14 cellular contexts compared by ENCODE assay signal in the genomic region with DNA sequence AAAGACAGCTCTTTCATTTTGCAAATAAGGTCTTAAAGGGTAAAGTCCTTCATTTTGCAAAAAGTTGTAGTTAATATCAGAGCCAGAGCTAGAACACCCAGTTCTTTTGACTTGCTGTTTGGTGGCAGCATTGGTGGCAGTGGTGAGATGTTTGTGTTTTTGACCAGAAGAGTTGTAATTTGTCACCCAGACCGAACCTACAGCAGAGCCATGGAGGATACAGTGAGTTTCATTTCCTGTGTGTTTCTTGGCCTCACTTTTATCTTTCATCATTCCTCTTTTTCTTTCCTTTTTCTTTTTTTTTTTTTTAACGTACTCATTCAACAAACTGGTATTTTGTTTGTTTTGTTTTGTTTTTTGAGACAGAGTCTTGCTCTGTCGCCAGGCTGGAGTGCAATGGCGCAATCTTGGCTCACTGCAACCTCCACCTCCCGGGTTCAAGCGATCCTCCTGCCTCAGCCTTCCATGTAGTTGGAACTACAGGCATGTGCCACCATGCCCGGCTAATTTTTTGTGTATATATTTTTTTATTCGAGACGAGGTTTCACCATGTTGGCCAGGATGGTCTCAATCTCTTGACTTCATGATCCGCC.
DNase-seq lines count a peak whose midpoint lies in the region; ATAC-seq and TF ChIP-seq lines count a peak whose summit lies in the region.
"Had no signal": no experiment of that assay in that cellular context is flagged by ENCODE, and none has a peak within 500 bp of the region (broad histone marks: within the 10 kb centered on the region; RNA-seq: fewer than 3 reads in every experiment).

No MANE protein-coding gene starts in this region.

- H3K4me1 ChIP-seq in tibial nerve: peaks cover 0 to 97% (median 47%) of the 10 kb centered on the region in 4 donors

- H3K4me3 Mint-ChIP-seq in activated naive CD4-positive, alpha-beta T cell treated with anti-CD3 and anti-CD28 coated beads for 36 hours: no peak overlapping the region
- H3K4me3 Mint-ChIP-seq in T-helper 17 cell: no peak overlapping the region

- no peaks in the 10 kb centered on the region for H3K27me3 ChIP-seq in tibial nerve

- peaks cover 19 to 54% of the 10 kb centered on the region in 2 donors for H3K36me3 Mint-ChIP-seq in activated naive CD4-positive, alpha-beta T cell treated with anti-CD3 and anti-CD28 coated beads, Interleukin-2, amount 50 U/mL, for 72 hours
- H3K36me3 Mint-ChIP-seq in activated naive CD4-positive, alpha-beta T cell treated with anti-CD3 and anti-CD28 coated beads for 36 hours (ENCODE audit: low read depth): peaks cover 32% of the 10 kb centered on the region
- peaks cover 9% of the 10 kb centered on the region for H3K36me3 Mint-ChIP-seq in T-helper 17 cell (ENCODE audit: low read depth)

- peak overlapping the region; percentile 0 to 86 (median 42) for H3K27ac ChIP-seq in tibial nerve

- peak overlapping the region; percentile 19 to 31 for H3K27ac Mint-ChIP-seq in activated naive CD4-positive, alpha-beta T cell treated with anti-CD3 and anti-CD28 coated beads, Interleukin-2, amount 50 U/mL, for 72 hours
- H3K27ac Mint-ChIP-seq in activated naive CD4-positive, alpha-beta T cell treated with anti-CD3 and anti-CD28 coated beads for 36 hours: no peak overlapping the region
- peak overlapping the region; percentile 27 for H3K27ac Mint-ChIP-seq in T-helper 17 cell

- peaks cover 52% of the 10 kb centered on the region for H3K4me1 Mint-ChIP-seq in activated naive CD4-positive, alpha-beta T cell treated with anti-CD3 and anti-CD28 coated beads for 36 hours (ENCODE audit: low read depth)
- H3K4me1 Mint-ChIP-seq in T-helper 17 cell: peaks cover 37% of the 10 kb centered on the region

- no peak for TF ChIP-seq POLR2A in tibial nerve (IDR thresholded peaks at IDR 0.05)

- H3K9me3 ChIP-seq in T-helper 17 cell (ENCODE audit: control insufficient read depth, low read length, poor library complexity, severe bottlenecking) (no peaks in the 10 kb centered on the region), tibial nerve (no peaks in the 10 kb centered on the region)

- H3K36me3 ChIP-seq in tibial nerve: peaks cover 0 to 11% (median 11%) of the 10 kb centered on the region in 3 donors

- DNase-seq in activated naive CD4-positive, alpha-beta T cell treated with anti-CD3 and anti-CD28 coated beads, Interleukin-2, amount 50 U/mL, for 72 hours (ENCODE audit: low spot score in 2 of 2): no peak
- DNase-seq in activated naive CD4-positive, alpha-beta T cell treated with anti-CD3 and anti-CD28 coated beads for 36 hours: no peak
- no peak for DNase-seq in T-helper 17 cell
- DNase-seq in left ventricle myocardium superior: no peak
- DNase-seq in tibial nerve (ENCODE audit: low spot score in 2 of 2): no peak
- DNase-seq in NCI-H2227 treated with DMSO at 0.1 percent for 48 hours (lab: John Stamatoyannopoulos, UW): no peak
- no peak for DNase-seq in HUDEP-2 (lab: John Stamatoyannopoulos, UW; ENCODE audit: unreplicated experiment in 76 of 76)
- DNase-seq in ecto neural progenitor cell (ENCODE audit: low spot score): no peak
- DNase-seq: foreskin fibroblast; mesendoderm; NCI-H2171 treated with DMSO at 0.1 percent for 48 hours; NK-92 treated with Interleukin-12 subunit alpha and Interleukin-12 subunit beta, amount 100 ng/mL, for 24 hours; small intestine; substantia nigra had no signal

- H3K9me3 Mint-ChIP-seq in activated naive CD4-positive, alpha-beta T cell treated with anti-CD3 and anti-CD28 coated beads, Interleukin-2, amount 50 U/mL, for 72 hours: peaks cover 0 to 5% of the 10 kb centered on the region in 2 donors
- no peaks in the 10 kb centered on the region for H3K9me3 Mint-ChIP-seq in activated naive CD4-positive, alpha-beta T cell treated with anti-CD3 and anti-CD28 coated beads for 36 hours

- CTCF ChIA-PET in activated naive CD4-positive, alpha-beta T cell treated with anti-CD3 and anti-CD28 coated beads for 36 hours (lab: Charles Lee): interaction anchor here (0.6 kb wide), 1 partner anchor 199 kb away, joined by 3 read pairs; no protein-coding TSS in a partner anchor

- intact Hi-C loops in activated naive CD4-positive, alpha-beta T cell treated with anti-CD3 and anti-CD28 coated beads for 36 hours (cut with micrococcal nuclease): no loop called here
- intact Hi-C loops in left ventricle myocardium superior (cut with micrococcal nuclease): no loop called here

- H3K27me3 Mint-ChIP-seq in activated naive CD4-positive, alpha-beta T cell treated with anti-CD3 and anti-CD28 coated beads for 36 hours (ENCODE audit: low read depth): no peaks in the 10 kb centered on the region
- no peaks in the 10 kb centered on the region for H3K27me3 Mint-ChIP-seq in T-helper 17 cell

- TF ChIP-seq CTCF in tibial nerve (IDR thresholded peaks at IDR 0.05): no peak

- no peak overlapping the region for H3K4me3 ChIP-seq in tibial nerve

- no peak for ATAC-seq in activated naive CD4-positive, alpha-beta T cell treated with anti-CD3 and anti-CD28 coated beads, Interleukin-2, amount 50 U/mL, for 72 hours
- ATAC-seq in T-helper 17 cell: no peak
- ATAC-seq in left ventricle myocardium superior: peak; percentile 12

- WGBS in tibial nerve, 2 donors: 79 to 81% methylated on average over 9 to 10 of the region's 10 CpGs

- no peak for TF ChIP-seq EP300 in tibial nerve (IDR thresholded peaks at IDR 0.05)
